In genomic region chr5:6725448-6725847, GRCh38 we compare ENCODE assay signal across 22 cellular contexts. TPM values are rescaled to one million over a fixed set of nuclear protein-coding genes. Genes with fewer than 3 reads are reported as not detected.
DNase-seq lines count a peak whose midpoint lies in the region; ATAC-seq and TF ChIP-seq lines count a peak whose summit lies in the region.
"Had no signal": no experiment of that assay in that cellular context is flagged by ENCODE, and none has a peak within 500 bp of the region (broad histone marks: within the 10 kb centered on the region; RNA-seq: fewer than 3 reads in every experiment).

No MANE protein-coding gene starts in this region.

- no peaks in the 10 kb centered on the region for H3K9me3 Mint-ChIP-seq in activated naive CD8-positive, alpha-beta T cell treated with anti-CD3 and anti-CD28 coated beads, Interleukin-2, amount 50 U/mL, for 24 hours
- H3K9me3 Mint-ChIP-seq in activated naive CD8-positive, alpha-beta T cell treated with anti-CD3 and anti-CD28 coated beads for 36 hours: no peaks in the 10 kb centered on the region
- no peaks in the 10 kb centered on the region for H3K9me3 Mint-ChIP-seq in nephron progenitor cell
- H3K9me3 Mint-ChIP-seq: CD4-positive, alpha-beta T cell had no signal

- peaks cover 96% of the 10 kb centered on the region for H3K79me2 ChIP-seq in SU-DHL-6 (ENCODE audit: insufficient read depth, low read length)

- H3F3A ChIP-seq in SU-DHL-6 (ENCODE audit: insufficient read depth): peaks cover 30% of the 10 kb centered on the region

- no peak overlapping the region for H3K9ac ChIP-seq in SU-DHL-6 (ENCODE audit: low read length)
- H3K9ac ChIP-seq: SK-N-SH had no signal

- no peak overlapping the region for H3K4me3 Mint-ChIP-seq in activated naive CD8-positive, alpha-beta T cell treated with anti-CD3 and anti-CD28 coated beads, Interleukin-2, amount 50 U/mL, for 24 hours
- H3K4me3 Mint-ChIP-seq in activated naive CD8-positive, alpha-beta T cell treated with anti-CD3 and anti-CD28 coated beads for 36 hours: no peak overlapping the region
- H3K4me3 Mint-ChIP-seq in nephron progenitor cell: no peak overlapping the region
- H3K4me3 Mint-ChIP-seq: B cell; CD4-positive, alpha-beta T cell had no signal

- H2AFZ ChIP-seq in SU-DHL-6 (ENCODE audit: low read depth, low read length, severe bottlenecking): no peak overlapping the region
- H2AFZ ChIP-seq: PC-9 had no signal

- H3K27ac Mint-ChIP-seq in activated naive CD8-positive, alpha-beta T cell treated with anti-CD3 and anti-CD28 coated beads, Interleukin-2, amount 50 U/mL, for 24 hours: peak overlapping the region; percentile 30
- H3K27ac Mint-ChIP-seq in activated naive CD8-positive, alpha-beta T cell treated with anti-CD3 and anti-CD28 coated beads for 36 hours: no peak overlapping the region
- peak overlapping the region; percentile 45 for H3K27ac Mint-ChIP-seq in nephron progenitor cell
- H3K27ac Mint-ChIP-seq: B cell had no signal

- ATAC-seq in activated naive CD8-positive, alpha-beta T cell treated with anti-CD3 and anti-CD28 coated beads, Interleukin-2, amount 50 U/mL, for 24 hours: no peak
- ATAC-seq in HG02642 (IDR thresholded peaks at IDR 0.05; ENCODE audit: poor library complexity, unreplicated experiment): no peak

- no peak for DNase-seq in activated naive CD8-positive, alpha-beta T cell treated with anti-CD3 and anti-CD28 coated beads, Interleukin-2, amount 50 U/mL, for 24 hours
- DNase-seq in activated naive CD8-positive, alpha-beta T cell treated with anti-CD3 and anti-CD28 coated beads for 36 hours: no peak
- DNase-seq in nephron progenitor cell (no peak), NCI-H2227 treated with DMSO at 0.1 percent for 48 hours (lab: John Stamatoyannopoulos, UW) (no peak), H7 (no peak)
- DNase-seq: CD4-positive, alpha-beta T cell; COR-L47; DMS79; MG63; NCI-H1436; NCI-H187 treated with DMSO at 0.1 percent for 48 hours; NCI-H2107; NCI-H226; NCI-H510A treated with DMSO at 0.1 percent for 48 hours; NCI-H774; PC-9; RPMI8226; SHP77 treated with DMSO at 0.1 percent for 48 hours; SK-N-SH had no signal

- no peaks in the 10 kb centered on the region for H3K27me3 ChIP-seq in SU-DHL-6 (ENCODE audit: low read length)
- no peaks in the 10 kb centered on the region for H3K27me3 ChIP-seq in H7 (ENCODE audit: control insufficient read depth, insufficient read depth, low read length)
- H3K27me3 ChIP-seq: MG63 had no signal

- H3K27ac ChIP-seq in SU-DHL-6 (ENCODE audit: low read depth, low read length): peak overlapping the region; percentile 44; the same call in 1 of the 2 replicates
- H3K27ac ChIP-seq: PC-9 had no signal

- H3K4me1 Mint-ChIP-seq in activated naive CD8-positive, alpha-beta T cell treated with anti-CD3 and anti-CD28 coated beads, Interleukin-2, amount 50 U/mL, for 24 hours: peaks cover 91% of the 10 kb centered on the region
- H3K4me1 Mint-ChIP-seq in activated naive CD8-positive, alpha-beta T cell treated with anti-CD3 and anti-CD28 coated beads for 36 hours: peaks cover 74% of the 10 kb centered on the region
- H3K4me1 Mint-ChIP-seq in nephron progenitor cell: peaks cover 90% of the 10 kb centered on the region

- peaks cover 31% of the 10 kb centered on the region for H3K36me3 Mint-ChIP-seq in activated naive CD8-positive, alpha-beta T cell treated with anti-CD3 and anti-CD28 coated beads, Interleukin-2, amount 50 U/mL, for 24 hours (ENCODE audit: low read depth)
- H3K36me3 Mint-ChIP-seq in activated naive CD8-positive, alpha-beta T cell treated with anti-CD3 and anti-CD28 coated beads for 36 hours: peaks cover 28% of the 10 kb centered on the region
- peaks cover 21% of the 10 kb centered on the region for H3K36me3 Mint-ChIP-seq in nephron progenitor cell (ENCODE audit: low read depth)

- TF ChIP-seq CTCF in SU-DHL-6 (IDR thresholded peaks at IDR 0.05; ENCODE audit: insufficient read depth, low read length, poor library complexity, severe bottlenecking) (no peak), nephron progenitor cell (IDR thresholded peaks at IDR 0.05) (no peak)

- H3K27me3 Mint-ChIP-seq in activated naive CD8-positive, alpha-beta T cell treated with anti-CD3 and anti-CD28 coated beads, Interleukin-2, amount 50 U/mL, for 24 hours: no peaks in the 10 kb centered on the region
- H3K27me3 Mint-ChIP-seq in activated naive CD8-positive, alpha-beta T cell treated with anti-CD3 and anti-CD28 coated beads for 36 hours: no peaks in the 10 kb centered on the region
- H3K27me3 Mint-ChIP-seq in nephron progenitor cell (ENCODE audit: low read depth, poor library complexity): no peaks in the 10 kb centered on the region
- H3K27me3 Mint-ChIP-seq: B cell; CD4-positive, alpha-beta T cell had no signal

- no peaks in the 10 kb centered on the region for H3K36me3 ChIP-seq in SU-DHL-6 (ENCODE audit: low read length)
- peaks cover 3% of the 10 kb centered on the region; the same call in 1 of the 2 replicates for H3K36me3 ChIP-seq in H7 (replicated peaks; ENCODE audit: control insufficient read depth, insufficient read depth, low read length)

- no peaks in the 10 kb centered on the region for H3K9me3 ChIP-seq in SU-DHL-6 (ENCODE audit: insufficient read depth, low read length)
- H3K9me3 ChIP-seq: MG63, SK-N-SH had no signal

- H4K20me1 ChIP-seq in SU-DHL-6 (ENCODE audit: low read depth, low read length): peaks cover 4% of the 10 kb centered on the region; the same call in 1 of the 2 replicates

- no peak overlapping the region for H3K4me2 ChIP-seq in SU-DHL-6 (ENCODE audit: low read depth, low read length, poor library complexity, severe bottlenecking)
- H3K4me2 ChIP-seq: PC-9, SK-N-SH had no signal

- H3K4me3 ChIP-seq in SU-DHL-6 (ENCODE audit: insufficient read depth, low read length, poor library complexity, severe bottlenecking) (no peak overlapping the region), H7 (ENCODE audit: insufficient read depth, low read depth, low read length) (no peak overlapping the region)
- H3K4me3 ChIP-seq: MG63, PC-9 had no signal

- no peaks in the 10 kb centered on the region for H3K9me2 ChIP-seq in SU-DHL-6 (replicated peaks; ENCODE audit: insufficient read depth, low read length)
- H3K9me2 ChIP-seq: SK-N-SH had no signal

RNA-seq across cellular contexts. Expression of gene TENT4A, which starts 12.2 kb away (rescaled TPM):
- 10 to 100 TPM; 28.2 to 30.7 TPM for total RNA-seq in activated naive CD8-positive, alpha-beta T cell treated with anti-CD3 and anti-CD28 coated beads for 36 hours
- 10.2 and 12.7 TPM in 2 replicates for total RNA-seq in H7 (2014; rRNA removed; shearing (Covaris generic))
